In the genomic region with DNA sequence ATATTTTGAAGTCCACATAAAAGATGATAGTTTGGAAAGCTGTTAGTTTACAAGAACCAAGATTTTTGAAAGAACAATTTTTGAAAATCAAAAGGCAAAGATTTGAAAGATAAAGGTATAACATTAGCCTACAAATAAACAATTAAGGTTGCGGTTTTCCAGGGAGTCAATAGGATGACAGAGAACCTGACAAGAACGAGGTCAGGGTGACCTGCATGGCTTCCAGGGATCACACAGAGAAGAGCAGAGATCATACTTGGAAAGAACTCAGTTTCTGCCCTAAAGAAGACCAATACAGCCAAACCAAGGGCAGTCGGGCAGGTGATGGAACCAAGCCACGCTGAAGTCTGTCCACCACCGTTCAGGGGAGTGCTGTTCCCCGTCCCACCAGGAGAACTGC, we compare ENCODE assay signal across 5 cellular contexts. TPM values are rescaled to one million over a fixed set of nuclear protein-coding genes. Genes with fewer than 3 reads are reported as not detected.
"Had no signal": no experiment of that assay in that cellular context is flagged by ENCODE, and none has a peak within 500 bp of the region (broad histone marks: within the 10 kb centered on the region; RNA-seq: fewer than 3 reads in every experiment).

No MANE protein-coding gene starts in this region.

RNA-seq across cellular contexts. Expression of gene TUBA3E, which starts 41.3 kb away (rescaled TPM):
- total RNA-seq: M059J, PC-3, RPMI7951, SJCRH30, SK-MEL-5 had no signal
